In genomic region chr19:49958144-49958543, GRCh38 we compare ENCODE assay signal across 11 cellular contexts. TPM values are rescaled to one million over a fixed set of nuclear protein-coding genes. Genes with fewer than 3 reads are reported as not detected.
"Had no signal": no experiment of that assay in that cellular context is flagged by ENCODE, and none has a peak within 500 bp of the region (broad histone marks: within the 10 kb centered on the region; RNA-seq: fewer than 3 reads in every experiment).

No MANE protein-coding gene starts in this region.

RNA-seq across cellular contexts. Expression of gene SIGLEC11, which starts 2.8 kb away (rescaled TPM):
- total RNA-seq: activated B cell treated with CpG ODN at 0.5 μM for 24 hours; activated CD4-positive, alpha-beta memory T cell treated with anti-CD3 and anti-CD28 coated beads for 36 hours; activated naive CD4-positive, alpha-beta T cell treated with anti-CD3 and anti-CD28 coated beads for 36 hours; activated naive CD4-positive, alpha-beta T cell treated with anti-CD3 and anti-CD28 coated beads, Interleukin-2, amount 50 U/mL, for 72 hours; activated T-cell treated with anti-CD3 and anti-CD28 coated beads, Interleukin-2, amount 50 U/mL, for 4 hours; activated T-helper 1 cell treated with anti-CD3 and anti-CD28 coated beads, Interleukin-12 subunit alpha, Interleukin-12 subunit beta, Interleukin-2, Interleukin-4 antibody, amounts not matched to agents 30 ng/mL and 10 ng/mL and 1 ng/mL, durations not matched to agents 14 hours and 24 hours and 36 hours; K562; M059J; PC-3; SK-MEL-5; T-helper 17 cell had no signal
- polyA plus RNA-seq: K562 had no signal
